Comparison of ENCODE assay signal across 11 cellular contexts in the genomic region with DNA sequence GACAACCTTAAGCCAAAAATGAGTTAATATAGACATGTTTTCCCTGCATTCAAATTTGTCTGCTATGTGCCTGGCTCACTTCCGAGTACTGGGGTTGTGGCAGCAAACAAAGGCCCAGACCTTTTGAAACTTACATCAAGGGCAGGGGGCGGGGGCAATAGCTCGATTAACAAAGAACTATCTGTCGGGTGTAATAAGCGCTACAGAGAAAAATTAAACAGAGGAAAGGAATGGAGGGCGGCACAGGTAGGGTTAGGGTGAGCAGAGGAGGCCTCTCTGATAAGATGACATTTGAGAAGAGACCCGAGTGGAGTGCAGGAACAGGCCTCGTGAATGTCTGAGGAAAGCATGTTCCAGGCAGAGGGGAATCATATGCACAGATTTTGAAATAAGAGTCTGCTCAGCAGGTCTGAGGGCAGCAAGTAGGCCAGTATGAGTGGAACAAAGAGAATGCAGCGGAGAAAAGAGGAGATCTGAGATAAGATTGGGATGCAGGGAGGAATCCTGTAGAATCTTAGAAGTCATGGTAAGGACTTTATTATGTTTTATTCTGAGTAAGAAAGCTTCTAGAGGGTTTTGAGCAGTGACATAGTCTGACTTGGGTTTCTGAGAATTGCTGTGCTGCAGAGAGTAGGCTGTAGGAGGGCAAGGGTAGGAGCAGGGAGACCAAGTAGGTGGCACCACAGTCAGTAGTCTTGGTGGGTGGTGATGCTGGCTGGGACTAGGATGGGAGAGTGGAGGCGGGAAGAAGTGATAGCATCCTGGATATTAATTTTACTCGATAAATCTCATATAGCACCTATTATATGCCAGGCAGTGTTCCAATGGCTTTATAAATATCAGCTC. TPM values are rescaled to one million over a fixed set of nuclear protein-coding genes. Genes with fewer than 3 reads are reported as not detected.
DNase-seq lines count a peak whose midpoint lies in the region; ATAC-seq and TF ChIP-seq lines count a peak whose summit lies in the region.
"Had no signal": no experiment of that assay in that cellular context is flagged by ENCODE, and none has a peak within 500 bp of the region (broad histone marks: within the 10 kb centered on the region; RNA-seq: fewer than 3 reads in every experiment).

No MANE protein-coding gene starts in this region.

- DNase-seq in activated CD4-positive, CD25-positive, alpha-beta regulatory T cell treated with anti-CD3 and anti-CD28 coated beads, Interleukin-2, amount 50 U/mL, for 72 hours, result no peak
- DNase-seq in activated T-cell treated with anti-CD3 and anti-CD28 coated beads for 1 hour (ENCODE audit: low read depth) (peak; percentile 26), middle frontal gyrus (ENCODE audit: extremely low spot score, low spot score) (no peak), RKO (ENCODE audit: low spot score) (no peak), adrenal gland (no peak)
- peak; percentile 12 to 32 for DNase-seq in stimulated activated CD4-positive, alpha-beta T cell treated with anti-CD3 and anti-CD28 coated beads, Interleukin-2, amount 100 ng/mL, for 24 hours
- DNase-seq: DND-41, heart left ventricle, NCI-H446 treated with DMSO at 0.1 percent for 48 hours had no signal

- H3K4me1 ChIP-seq in esophagus (ENCODE audit: control insufficient read depth in 2 of 2, insufficient read depth in 2 of 2, low read length in 1 of 2) (peaks cover 0 to 3% of the 10 kb centered on the region in 2 donors), adrenal gland (replicated peaks in 1 of 2) (no peaks in the 10 kb centered on the region)
- H3K4me1 ChIP-seq: heart left ventricle had no signal

- no peak for TF ChIP-seq CTCF in adrenal gland (IDR thresholded peaks at IDR 0.05)

- peak overlapping the region; percentile 71 to 91 for H3K27ac ChIP-seq in esophagus (ENCODE audit: low read depth in 2 of 2, low read length in 1 of 2)
- H3K27ac ChIP-seq in adrenal gland, result no peak overlapping the region
- H3K27ac ChIP-seq: heart left ventricle had no signal

- H3K9me3 ChIP-seq in esophagus (ENCODE audit: control insufficient read depth in 2 of 2, insufficient read depth in 1 of 2, low read depth in 1 of 2, low read length in 1 of 2), result no peaks in the 10 kb centered on the region
- H3K9me3 ChIP-seq in adrenal gland (replicated peaks in 1 of 3), result no peaks in the 10 kb centered on the region
- H3K9me3 ChIP-seq: heart left ventricle had no signal

- WGBS in esophagus, 2 donors, result 56 to 64% methylated on average over 11 of the region's 11 CpGs
- 60 to 67% (median 65%) methylated on average over 11 of the region's 11 CpGs for WGBS in adrenal gland, 4 donors

- intact Hi-C loops in adrenal gland (cut with DNase I), result no loop called here

- H3K27me3 ChIP-seq in esophagus (ENCODE audit: control insufficient read depth in 1 of 2, insufficient read depth in 2 of 2, low read length in 2 of 2) (no peaks in the 10 kb centered on the region), adrenal gland (no peaks in the 10 kb centered on the region)

- peak; percentile 13 to 27 for ATAC-seq in activated CD4-positive, CD25-positive, alpha-beta regulatory T cell treated with anti-CD3 and anti-CD28 coated beads, Interleukin-2, amount 50 U/mL, for 24 hours
- ATAC-seq: heart left ventricle had no signal

- H3K36me3 ChIP-seq in esophagus (ENCODE audit: control insufficient read depth in 2 of 2, insufficient read depth in 2 of 2, low read length in 1 of 2) (no peaks in the 10 kb centered on the region), adrenal gland (replicated peaks in 1 of 2) (no peaks in the 10 kb centered on the region)
- H3K36me3 ChIP-seq: heart left ventricle had no signal

- H3K4me3 ChIP-seq in esophagus (ENCODE audit: low read depth in 1 of 2, low read length in 2 of 2), result no peak overlapping the region
- H3K4me3 ChIP-seq in adrenal gland, result no peak overlapping the region
- H3K4me3 ChIP-seq: heart left ventricle had no signal

- no peak for TF ChIP-seq POLR2A in adrenal gland (IDR thresholded peaks at IDR 0.05)

RNA-seq across cellular contexts. Expression of a gene that starts 52.6 kb away (rescaled TPM):
- polyA plus RNA-seq in esophagus, result 10 to 100 TPM; 34.5 to 54.7 TPM
- total RNA-seq in adrenal gland, result 1 to 10 TPM in 6 of 8 donors, under 1 TPM in 2; 0.35 to 3.7 (median 1.5) TPM
- polyA plus RNA-seq in adrenal gland, result 10 to 100 TPM in 1 of 3 donors, 1 to 10 TPM in 2; 3.1 to 24.0 (median 5.2) TPM

Comparison
In these comparisons a context has a peak if more than half of its experiments do, and no peak if none do; other contexts are left out.
1. DNase-seq: peak in activated T-cell treated with anti-CD3 and anti-CD28 coated beads for 1 hour (single experiment) and stimulated activated CD4-positive, alpha-beta T cell treated with anti-CD3 and anti-CD28 coated beads, Interleukin-2, amount 100 ng/mL, for 24 hours (2 of 2); none in activated CD4-positive, CD25-positive, alpha-beta regulatory T cell treated with anti-CD3 and anti-CD28 coated beads, Interleukin-2, amount 50 U/mL, for 72 hours (single experiment), middle frontal gyrus (single experiment), RKO (single experiment) and adrenal gland (0 of 7).
2. H3K27ac ChIP-seq: peak in esophagus (2 of 2); none in adrenal gland (0 of 5).